Comparison of ENCODE assay signal across 33 cellular contexts in the genomic region with DNA sequence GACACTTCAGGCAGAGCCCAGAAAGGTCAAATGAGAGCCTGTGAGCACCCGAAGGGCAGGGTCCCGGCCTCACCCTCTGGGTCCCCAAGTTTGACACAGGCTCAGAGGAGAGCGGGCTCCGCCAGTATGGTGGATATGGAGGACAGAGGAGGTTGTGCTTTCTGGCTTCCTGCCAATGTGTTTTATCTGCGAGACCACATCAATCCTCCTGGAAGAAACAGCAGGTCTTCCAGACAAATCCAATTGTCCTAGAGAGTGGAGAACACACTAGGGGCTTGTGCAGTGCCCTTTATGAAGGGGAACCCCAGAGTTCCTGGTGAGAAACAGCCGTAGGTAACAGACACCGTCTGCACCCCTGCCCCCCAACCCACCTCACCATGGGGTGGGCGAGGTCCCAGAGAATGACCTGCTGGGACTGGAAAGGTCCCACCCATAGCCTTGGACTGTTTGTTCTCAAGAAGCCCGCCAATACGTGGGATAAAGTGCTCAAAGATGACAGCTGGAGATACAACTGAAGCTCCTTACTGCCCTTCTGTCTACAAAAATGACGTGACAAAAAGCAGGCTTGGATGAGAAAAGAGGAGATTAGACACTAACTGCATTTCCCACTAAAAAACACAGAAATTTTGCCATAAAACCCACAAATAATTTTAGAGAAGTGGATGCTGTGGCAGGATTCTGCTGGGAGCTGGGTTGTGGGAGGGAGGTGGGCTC. TPM values are rescaled to one million over a fixed set of nuclear protein-coding genes. Genes with fewer than 3 reads are reported as not detected.
"Had no signal": no experiment of that assay in that cellular context is flagged by ENCODE, and none has a peak within 500 bp of the region (broad histone marks: within the 10 kb centered on the region; RNA-seq: fewer than 3 reads in every experiment).

No MANE protein-coding gene starts in this region.

- DNase-seq: dorsolateral prefrontal cortex; effector CD8-positive, alpha-beta T cell; endodermal cell; foreskin fibroblast; gastrocnemius medialis; hippocampal formation; kidney glomerular epithelial cell; left ventricle myocardium superior; lower lobe of right lung; natural killer cell; occipital lobe; ovary; posterior cingulate gyrus; retina; stimulated activated CD4-positive, alpha-beta T cell treated with anti-CD3 and anti-CD28 coated beads, Interleukin-12 subunit alpha, Interleukin-12 subunit beta, amount 100 ng/mL, for 4 hours; stimulated activated CD4-positive, alpha-beta T cell treated with anti-CD3 and anti-CD28 coated beads, Interleukin-1b, Interleukin-23, amount 100 ng/mL, for 48 hours; stimulated activated CD4-positive, alpha-beta T cell treated with anti-CD3 and anti-CD28 coated beads, Interleukin-4, amount 100 ng/mL, for 1 hour; stimulated activated CD8-positive, alpha-beta memory T cell treated with anti-CD3 and anti-CD28 coated beads, Interleukin-4, amount 100 ng/mL, for 48 hours; stimulated activated naive CD4-positive, alpha-beta T cell; stimulated activated naive CD8-positive, alpha-beta T cell treated with anti-CD3 and anti-CD28 coated beads, Interleukin-15, amount 100 ng/mL, for 72 hours; transverse colon; upper lobe of right lung had no signal

- H3K4me3 ChIP-seq: dorsolateral prefrontal cortex, gastrocnemius medialis, lower lobe of right lung, ovary, smooth muscle cell, suprapubic skin, transverse colon, upper lobe of right lung had no signal

- FAIRE-seq: islet of Langerhans had no signal

- H3K4me1 ChIP-seq: gastrocnemius medialis, lower lobe of right lung, suprapubic skin, transverse colon had no signal

- H3K36me3 ChIP-seq: gastrocnemius medialis, lower lobe of right lung, ovary, suprapubic skin, transverse colon, upper lobe of right lung had no signal

- H3K4me2 ChIP-seq: smooth muscle cell had no signal

- H3K27me3 ChIP-seq: gastrocnemius medialis, ovary, suprapubic skin, transverse colon, upper lobe of right lung had no signal

- H3K9me3 ChIP-seq: gastrocnemius medialis, lower lobe of right lung, ovary, suprapubic skin, transverse colon, upper lobe of right lung had no signal

- ATAC-seq: esophagus mucosa; gastrocnemius medialis; left ventricle myocardium superior; lower lobe of right lung; natural killer cell; sciatic nerve; stimulated activated naive CD8-positive, alpha-beta T cell treated with anti-CD3 and anti-CD28 coated beads, Interleukin-15, amount 100 ng/mL, for 72 hours; upper lobe of right lung had no signal

- H3K27ac ChIP-seq: dorsolateral prefrontal cortex, epithelial cell of prostate, gastrocnemius medialis, lower lobe of right lung, ovary, suprapubic skin, transverse colon, upper lobe of right lung had no signal

RNA-seq across cellular contexts. Expression of a gene that starts 23.9 kb away (rescaled TPM):
- total RNA-seq: esophagus mucosa, gastrocnemius medialis, glomerular endothelial cell, left ventricle myocardium superior, mononuclear cell, natural killer cell, occipital lobe, pulmonary artery endothelial cell, sciatic nerve, smooth muscle cell, suprapubic skin, transverse colon, upper lobe of right lung had no signal
- polyA plus RNA-seq: neural cell, ovary, smooth muscle cell, thymus had no signal

RNA-seq across cellular contexts. Expression of a gene that starts 38.3 kb away (rescaled TPM):
- polyA plus RNA-seq: neural cell had no signal
